Comparison of ENCODE assay signal across 24 cellular contexts in genomic region chr3:142534543-142534942, GRCh38. TPM values are rescaled to one million over a fixed set of nuclear protein-coding genes. Genes with fewer than 3 reads are reported as not detected.
DNase-seq lines count a peak whose midpoint lies in the region; ATAC-seq, FAIRE-seq and TF ChIP-seq lines count a peak whose summit lies in the region.
"Had no signal": no experiment of that assay in that cellular context is flagged by ENCODE, and none has a peak within 500 bp of the region (broad histone marks: within the 10 kb centered on the region; RNA-seq: fewer than 3 reads in every experiment).

No MANE protein-coding gene starts in this region.

- H3K4me3 ChIP-seq in HepG2 (replicated peaks in 1 of 3; ENCODE audit: insufficient read depth in 1 of 3, low read depth in 2 of 3, low read length in 3 of 3), result no peak overlapping the region
- no peak overlapping the region for H3K4me3 ChIP-seq in right lobe of liver
- H3K4me3 ChIP-seq in small intestine (ENCODE audit: low read depth in 1 of 2, low read length in 2 of 2), result no peak overlapping the region
- H3K4me3 ChIP-seq: BLaER1 treated with 17β-estradiol and CSF1 and Interleukin-3, amounts not matched to agents 10 nM and 100 nM had no signal

- H3K4me1 ChIP-seq in HepG2 (ENCODE audit: insufficient read depth, low read length) (no peaks in the 10 kb centered on the region; the same call in 1 of the 2 replicates), right lobe of liver (no peaks in the 10 kb centered on the region), small intestine (ENCODE audit: control insufficient read depth in 2 of 2, insufficient read depth in 1 of 2, low read depth in 1 of 2, low read length in 1 of 2) (no peaks in the 10 kb centered on the region)
- H3K4me1 ChIP-seq: Caco-2 had no signal

- no peak for ATAC-seq in HepG2
- no peak for ATAC-seq in right lobe of liver
- ATAC-seq in HG02938 (IDR thresholded peaks at IDR 0.05; ENCODE audit: unreplicated experiment), result no peak
- ATAC-seq: CD8-positive, alpha-beta T cell had no signal

- CTCF ChIA-PET in HepG2 (lab: Yijun Ruan, JAX; ENCODE audit: low intra/inter-chr PET ratio, low total read pairs), result no interaction called here

- no peak for TF ChIP-seq POLR2A in HepG2 (IDR thresholded peaks at IDR 0.05; ENCODE audit: insufficient read depth in 1 of 2, low read depth in 2 of 2, low read length in 2 of 2)
- TF ChIP-seq POLR2A in right lobe of liver (IDR thresholded peaks at IDR 0.05), result no peak
- no peak for TF ChIP-seq POLR2A in H54 (IDR thresholded peaks at IDR 0.05; ENCODE audit: low read depth, low read length)

- peaks cover 4 to 12% of the 10 kb centered on the region in 2 experiments; a peak in 3 of 5 replicates for H3K36me3 ChIP-seq in HepG2 (replicated peaks in 1 of 2; ENCODE audit: control insufficient read depth in 1 of 2, insufficient read depth in 2 of 2, low read length in 2 of 2)
- H3K36me3 ChIP-seq in right lobe of liver, result peaks cover 2 to 21% (median 8%) of the 10 kb centered on the region in 4 donors
- H3K36me3 ChIP-seq in small intestine (ENCODE audit: control insufficient read depth in 2 of 2, insufficient read depth in 2 of 2, low read length in 2 of 2), result peaks cover 4 to 8% of the 10 kb centered on the region in 2 donors

- H3K9ac ChIP-seq in HepG2 (ENCODE audit: insufficient read depth, low read depth, low read length), result no peak overlapping the region
- H3K9ac ChIP-seq: BLaER1 treated with 17β-estradiol and CSF1 and Interleukin-3, amounts not matched to agents 10 nM and 100 nM had no signal

- H2AFZ ChIP-seq in HepG2 (ENCODE audit: low read length), result no peak overlapping the region

- FAIRE-seq in HepG2 (lab: Jason Lieb, UNC), result no peak
- peak; percentile 35 for FAIRE-seq in D721Med (lab: Jason Lieb, UNC)
- FAIRE-seq in H54 (lab: Jason Lieb, UNC), result peak; percentile 45
- FAIRE-seq in small intestine (lab: Jason Lieb, UNC), result peak; percentile 26
- FAIRE-seq: A204.1 had no signal

- intact Hi-C loops in HepG2 (cut with micrococcal nuclease; ENCODE audit: unreplicated experiment) (no loop called here), right lobe of liver (cut with DNase I) (no loop called here)

- H4K20me1 ChIP-seq in HepG2 (ENCODE audit: insufficient read depth, low read length), result no peaks in the 10 kb centered on the region
- H4K20me1 ChIP-seq: BLaER1 treated with 17β-estradiol and CSF1 and Interleukin-3, amounts not matched to agents 10 nM and 100 nM had no signal

- H3K27ac ChIP-seq in HepG2 (ENCODE audit: extremely low read length, insufficient read depth, low read length) (no peak overlapping the region), right lobe of liver (no peak overlapping the region), small intestine (ENCODE audit: low read depth in 1 of 2, low read length in 1 of 2) (no peak overlapping the region)
- H3K27ac ChIP-seq: BLaER1 treated with 17β-estradiol and CSF1 and Interleukin-3, amounts not matched to agents 10 nM and 100 nM; C4-2B had no signal

- TF ChIP-seq CTCF in HepG2 (CRISPR knock-in tag; IDR thresholded peaks at IDR 0.05), result no peak
- TF ChIP-seq CTCF in right lobe of liver (IDR thresholded peaks at IDR 0.05), result no peak
- TF ChIP-seq CTCF in D721Med (IDR thresholded peaks at IDR 0.05; ENCODE audit: insufficient read depth, missing control alignments), result no peak

- no peak for TF ChIP-seq RAD21 in HepG2 (CRISPR knock-in tag; IDR thresholded peaks at IDR 0.05)

- TF ChIP-seq EP300 in HepG2 (IDR thresholded peaks at IDR 0.05; ENCODE audit: low read depth in 2 of 2, low read length in 2 of 2), result no peak
- TF ChIP-seq EP300 in HepG2 (CRISPR knock-in tag; IDR thresholded peaks at IDR 0.05; ENCODE audit: borderline replicate concordance), result no peak

- H3K9me3 ChIP-seq in HepG2 (ENCODE audit: low read length), result no peaks in the 10 kb centered on the region
- no peaks in the 10 kb centered on the region for H3K9me3 ChIP-seq in right lobe of liver
- H3K9me3 ChIP-seq in small intestine (ENCODE audit: control insufficient read depth, low read depth), result no peaks in the 10 kb centered on the region
- H3K9me3 ChIP-seq: Caco-2 had no signal

- no peaks in the 10 kb centered on the region for H3K79me2 ChIP-seq in HepG2 (ENCODE audit: insufficient read depth, low read length)

- DNase-seq in HepG2 (ENCODE audit: low spot score) (no peak), right lobe of liver (no peak), D721Med (ENCODE audit: insufficient read length, low spot score) (no peak), H54 (ENCODE audit: insufficient read length, low spot score) (no peak), small intestine (no peak), HuH-7.5 (ENCODE audit: low spot score) (no peak), putamen (ENCODE audit: low spot score) (no peak)
- DNase-seq: 8988T; AML-193; Caco-2; Calu3; CD4-positive, alpha-beta T cell; CD8-positive, alpha-beta T cell; DMS 273 treated with DMSO at 0.1 percent for 48 hours; DMS153; DMS53; DMS79; DND-41; EL; GF-D8 had no signal

- H3K27me3 ChIP-seq in HepG2 (ENCODE audit: control insufficient read depth in 1 of 2, insufficient read depth in 2 of 2, low read length in 2 of 2), result no peaks in the 10 kb centered on the region
- no peaks in the 10 kb centered on the region for H3K27me3 ChIP-seq in right lobe of liver
- no peaks in the 10 kb centered on the region for H3K27me3 ChIP-seq in small intestine (ENCODE audit: control insufficient read depth in 2 of 2, insufficient read depth in 2 of 2, low read length in 2 of 2)
- H3K27me3 ChIP-seq: BLaER1 treated with 17β-estradiol and CSF1 and Interleukin-3, amounts not matched to agents 10 nM and 100 nM had no signal

- no TSS peak for BruUV-seq in HepG2 (replicated peaks; lab: Mats Ljungman, UMichigan)

- no peak overlapping the region for H3K4me2 ChIP-seq in HepG2 (ENCODE audit: low read depth, low read length)
- H3K4me2 ChIP-seq: BLaER1 treated with 17β-estradiol and CSF1 and Interleukin-3, amounts not matched to agents 10 nM and 100 nM had no signal

- in situ Hi-C loops in HepG2 (cut with HindIII; ENCODE audit: extremely low pct_ligation_motif_present, low pct_unique_long_range_greater_than_20kb), result no loop called here

- WGBS in HepG2 (ENCODE audit: low lambda C conversion rate), result 99% methylated on average over 2 of the region's 2 CpGs
- WGBS in right lobe of liver (ENCODE audit: insufficient coverage, low coverage, low lambda C conversion rate, missing lambda C conversion rate), result 93% methylated on average over 2 of the region's 2 CpGs
- 96 to 98% (median 97%) methylated on average over 2 of the region's 2 CpGs for WGBS in small intestine, 3 donors

- POLR2A ChIA-PET in HepG2 (lab: Yijun Ruan, JAX), result no interaction called here

TF ChIP-seq in HepG2, 621 proteins besides CTCF, POLR2A, EP300 and RAD21:
- TF ChIP-seq MAFK (conservative IDR thresholded peaks at IDR 0.05 in 1 of 2, IDR thresholded peaks at IDR 0.05 in 1 of 2; ENCODE audit: low read length in 2 of 2) (peak; percentile 13 to 52; a peak in 2 of 4 replicates), MAFF (IDR thresholded peaks at IDR 0.05; ENCODE audit: low read depth, low read length) (peak; percentile 13; the same call in 1 of the 2 replicates), ZNF543 (CRISPR knock-in tag; IDR thresholded peaks at IDR 0.05) (no peak)

RNA-seq across cellular contexts. Expression of gene ATR, which starts 44.0 kb away (rescaled TPM):
- 17.0 and 21.7 TPM in 2 replicates for total RNA-seq in HepG2 (2016; rRNA removed; fragmentation: Illumina TruSeq; extraction: Trizol)
- 3.3 and 4.6 TPM in 2 replicates for total RNA-seq in HepG2 (2016; cell fraction: cytosol; rRNA removed; fragmentation: Illumina TruSeq; extraction: Trizol; ENCODE audit: low read depth)
- 16.0 and 21.3 TPM in 2 replicates for total RNA-seq in HepG2 (2016; cell fraction: insoluble cytoplasmic fraction; rRNA removed; fragmentation: Illumina TruSeq; extraction: Trizol)
- total RNA-seq in HepG2 (2016; cell fraction: membrane; rRNA removed; fragmentation: Illumina TruSeq; extraction: Trizol), result 5.3 and 6.0 TPM in 2 replicates
- 32.5 and 33.4 TPM in 2 replicates for total RNA-seq in HepG2 (2016; cell fraction: nucleus; rRNA removed; fragmentation: Illumina TruSeq; extraction: Trizol)
- polyA plus RNA-seq in HepG2 (2011; rRNA removed), result 5.4 and 6.6 TPM in 2 replicates
- 1.7 and 3.5 TPM in 2 replicates for polyA plus RNA-seq in HepG2 (2011; cell fraction: cytosol; rRNA removed)
- polyA plus RNA-seq in HepG2 (2011; cell fraction: nucleus; rRNA removed), result 7.2 and 8.3 TPM in 2 replicates
- polyA plus RNA-seq in HepG2 (2012), result 6.6 and 8.4 TPM in 2 replicates
- 1.3 TPM in 2 replicates for polyA plus RNA-seq in HepG2 (2016; cell fraction: cytosol; fragmentation: Illumina TruSeq; extraction: Trizol; ENCODE audit: low read depth)
- 12.9 and 13.9 TPM in 2 replicates for polyA plus RNA-seq in HepG2 (2016; cell fraction: insoluble cytoplasmic fraction; fragmentation: Illumina TruSeq; extraction: Trizol; ENCODE audit: low read depth)
- polyA plus RNA-seq in HepG2 (2016; cell fraction: membrane; fragmentation: Illumina TruSeq; extraction: Trizol; ENCODE audit: low read depth), result 1.6 and 1.9 TPM in 2 replicates
- 24.5 and 26.4 TPM in 2 replicates for polyA plus RNA-seq in HepG2 (2016; cell fraction: nucleus; fragmentation: Illumina TruSeq; extraction: Trizol; ENCODE audit: insufficient read depth, low read depth)
- 6.9 and 27.7 TPM in 2 replicates for polyA minus RNA-seq in HepG2 (2011; rRNA and poly(A)+ RNA removed; ENCODE audit: low replicate concordance)
- 6.3 and 7.6 TPM in 2 replicates for polyA minus RNA-seq in HepG2 (2011; cell fraction: cytosol; rRNA and poly(A)+ RNA removed)
- polyA minus RNA-seq in HepG2 (2011; cell fraction: nucleus; rRNA and poly(A)+ RNA removed), result 32.3 and 42.5 TPM in 2 replicates
- 10 to 100 TPM in 5 of 6 experiments, 1 to 10 TPM in 1; 8.0 to 26.9 (median 15.7) TPM for total RNA-seq in right lobe of liver
- polyA plus RNA-seq in small intestine, result 1 to 10 TPM; 3.5 to 9.6 (median 5.1) TPM
